8 cellular contexts compared by ENCODE assay signal in genomic region chr2:26503238-26503880, GRCh38. TPM values are rescaled to one million over a fixed set of nuclear protein-coding genes. Genes with fewer than 3 reads are reported as not detected.
DNase-seq lines count a peak whose midpoint lies in the region; ATAC-seq and TF ChIP-seq lines count a peak whose summit lies in the region.

No MANE protein-coding gene starts in this region.

- TF ChIP-seq CTCF in BJ (IDR thresholded peaks at IDR 0.05; ENCODE audit: insufficient read depth, low read depth, low read length) = peak; percentile 90
- TF ChIP-seq CTCF in sigmoid colon (IDR thresholded peaks at IDR 0.05) = peak; percentile 12 to 69 (median 46)

- H3K36me3 ChIP-seq in BJ (ENCODE audit: control insufficient read depth, insufficient read depth, low read length) = no peaks in the 10 kb centered on the region
- no peaks in the 10 kb centered on the region for H3K36me3 ChIP-seq in sigmoid colon

- TF ChIP-seq EP300 in sigmoid colon (IDR thresholded peaks at IDR 0.05) = no peak

- WGBS in sigmoid colon, 2 donors = 1 to 2% methylated on average over 40 of the region's 40 CpGs

- ATAC-seq in GM21619 (IDR thresholded peaks at IDR 0.05; ENCODE audit: unreplicated experiment) = peak; percentile 66
- ATAC-seq in HG03097 (IDR thresholded peaks at IDR 0.05; ENCODE audit: low FRiP score, unreplicated experiment) = no peak

- no peaks in the 10 kb centered on the region for H3K9me3 ChIP-seq in sigmoid colon

- POLR2A ChIA-PET in BJ (lab: Charles Lee) = no interaction called here

- H3K4me3 ChIP-seq in BJ (ENCODE audit: low read depth, low read length) (peak overlapping the region; percentile 29), sigmoid colon (peak overlapping the region; percentile 15 to 35 (median 35))

- no peak for DNase-seq in BJ (ENCODE audit: low read depth)
- DNase-seq in NCI-H1694 (lab: John Stamatoyannopoulos, UW) = peak; percentile 83
- peak; percentile 71 for DNase-seq in T-helper 9 cell
- peak; percentile 78 for DNase-seq in astrocyte of the hippocampus (ENCODE audit: low read depth, low spot score)
- DNase-seq in iPS DF 4.7 (ENCODE audit: extremely low read depth, low spot score) = peak; percentile 33
- peak; percentile 79 for DNase-seq in sigmoid colon

- H3K27me3 ChIP-seq in BJ (ENCODE audit: control insufficient read depth, insufficient read depth, low read length) (peaks cover 24% of the 10 kb centered on the region), sigmoid colon (peaks cover 3 to 16% (median 12%) of the 10 kb centered on the region in 3 donors)

- TF ChIP-seq POLR2A in sigmoid colon (IDR thresholded peaks at IDR 0.05) = no peak

- CTCF ChIA-PET in BJ (lab: Yijun Ruan, JAX) = interaction anchor here (0.6 to 3.4 kb wide), 20 partner anchors 7 to 315 kb away, joined by 3 to 27 read pairs (median 3); partner anchors contain the start of gene OTOF

- intact Hi-C loops in sigmoid colon (cut with DNase I) = no loop called here

- no peak overlapping the region for H3K27ac ChIP-seq in sigmoid colon

- H3K4me1 ChIP-seq in sigmoid colon = peaks cover 0 to 12% (median 10%) of the 10 kb centered on the region in 4 donors

RNA-seq across cellular contexts. Expression of gene OTOF, which starts 25.4 kb away (rescaled TPM):
- polyA plus RNA-seq in BJ (2011; rRNA removed) (0.10 and 0.16 TPM in 2 replicates), sigmoid colon (under 1 TPM in 1 of 3 donors, not detected in 2; 0.32 TPM)
- 0.10 and 0.24 TPM in 2 replicates for polyA minus RNA-seq in BJ (2011; rRNA and poly(A)+ RNA removed)
- under 1 TPM in 1 of 4 donors, not detected in 3; 0.71 TPM for total RNA-seq in sigmoid colon
